1 cellular context compared by ENCODE assay signal in the genomic region with DNA sequence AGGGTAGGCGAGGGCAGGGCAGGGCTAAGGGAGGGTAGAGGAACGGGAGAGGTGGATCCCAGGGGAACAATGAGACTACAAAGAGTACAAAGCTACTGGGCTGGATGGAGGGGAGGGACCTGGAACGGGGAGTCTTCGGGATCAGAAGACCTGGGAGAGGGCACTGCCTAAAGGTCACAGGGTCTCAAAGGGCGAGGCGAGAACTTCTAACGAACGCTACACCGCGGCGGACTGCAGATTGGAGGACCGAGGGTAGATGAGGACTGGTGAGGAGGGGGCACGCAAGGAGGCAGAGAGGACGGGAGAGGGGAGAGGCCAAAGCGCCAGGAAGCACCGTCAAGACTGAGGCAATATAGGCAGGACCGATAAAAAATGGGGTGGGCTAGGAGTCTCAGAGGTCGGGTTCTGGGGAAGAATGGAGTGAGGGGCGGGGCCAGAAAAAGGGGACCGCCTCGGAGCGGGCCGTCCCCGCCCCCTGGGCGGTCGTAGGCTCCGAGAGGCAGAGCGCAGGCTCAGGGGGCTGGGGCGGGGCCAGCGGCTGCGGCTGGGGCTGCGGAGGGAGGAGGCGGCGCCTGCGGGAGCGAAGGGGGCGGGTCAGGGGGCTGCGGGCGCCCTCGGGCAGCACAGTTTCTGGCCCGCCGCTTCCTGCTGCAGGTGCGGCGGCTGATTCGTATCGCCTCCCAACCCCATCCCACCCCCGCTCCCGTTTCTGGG.
TF ChIP-seq lines count a peak whose summit lies in the region.

No MANE protein-coding gene starts in this region.

TF ChIP-seq in HEK293, 187 proteins besides CTCF, POLR2A, EP300 and RAD21 (continued from another document):
- TF ChIP-seq, protein P1, sequence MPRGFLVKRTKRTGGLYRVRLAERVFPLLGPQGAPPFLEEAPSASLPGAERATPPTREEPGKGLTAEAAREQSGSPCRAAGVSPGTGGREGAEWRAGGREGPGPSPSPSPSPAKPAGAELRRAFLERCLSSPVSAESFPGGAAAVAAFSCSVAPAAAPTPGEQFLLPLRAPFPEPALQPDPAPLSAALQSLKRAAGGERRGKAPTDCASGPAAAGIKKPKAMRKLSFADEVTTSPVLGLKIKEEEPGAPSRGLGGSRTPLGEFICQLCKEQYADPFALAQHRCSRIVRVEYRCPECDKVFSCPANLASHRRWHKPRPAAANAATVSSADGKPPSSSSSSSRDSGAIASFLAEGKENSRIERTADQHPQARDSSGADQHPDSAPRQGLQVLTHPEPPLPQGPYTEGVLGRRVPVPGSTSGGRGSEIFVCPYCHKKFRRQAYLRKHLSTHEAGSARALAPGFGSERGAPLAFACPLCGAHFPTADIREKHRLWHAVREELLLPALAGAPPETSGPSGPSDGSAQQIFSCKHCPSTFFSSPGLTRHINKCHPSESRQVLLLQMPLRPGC (tag by site-specific recombination; IDR thresholded peaks at IDR 0.05), result no peak
- no peak for TF ChIP-seq GFI1B (tag by site-specific recombination; IDR thresholded peaks at IDR 0.05)
- TF ChIP-seq PRDM1 (tag by site-specific recombination; IDR thresholded peaks at IDR 0.05), result no peak
- TF ChIP-seq, protein P2, sequence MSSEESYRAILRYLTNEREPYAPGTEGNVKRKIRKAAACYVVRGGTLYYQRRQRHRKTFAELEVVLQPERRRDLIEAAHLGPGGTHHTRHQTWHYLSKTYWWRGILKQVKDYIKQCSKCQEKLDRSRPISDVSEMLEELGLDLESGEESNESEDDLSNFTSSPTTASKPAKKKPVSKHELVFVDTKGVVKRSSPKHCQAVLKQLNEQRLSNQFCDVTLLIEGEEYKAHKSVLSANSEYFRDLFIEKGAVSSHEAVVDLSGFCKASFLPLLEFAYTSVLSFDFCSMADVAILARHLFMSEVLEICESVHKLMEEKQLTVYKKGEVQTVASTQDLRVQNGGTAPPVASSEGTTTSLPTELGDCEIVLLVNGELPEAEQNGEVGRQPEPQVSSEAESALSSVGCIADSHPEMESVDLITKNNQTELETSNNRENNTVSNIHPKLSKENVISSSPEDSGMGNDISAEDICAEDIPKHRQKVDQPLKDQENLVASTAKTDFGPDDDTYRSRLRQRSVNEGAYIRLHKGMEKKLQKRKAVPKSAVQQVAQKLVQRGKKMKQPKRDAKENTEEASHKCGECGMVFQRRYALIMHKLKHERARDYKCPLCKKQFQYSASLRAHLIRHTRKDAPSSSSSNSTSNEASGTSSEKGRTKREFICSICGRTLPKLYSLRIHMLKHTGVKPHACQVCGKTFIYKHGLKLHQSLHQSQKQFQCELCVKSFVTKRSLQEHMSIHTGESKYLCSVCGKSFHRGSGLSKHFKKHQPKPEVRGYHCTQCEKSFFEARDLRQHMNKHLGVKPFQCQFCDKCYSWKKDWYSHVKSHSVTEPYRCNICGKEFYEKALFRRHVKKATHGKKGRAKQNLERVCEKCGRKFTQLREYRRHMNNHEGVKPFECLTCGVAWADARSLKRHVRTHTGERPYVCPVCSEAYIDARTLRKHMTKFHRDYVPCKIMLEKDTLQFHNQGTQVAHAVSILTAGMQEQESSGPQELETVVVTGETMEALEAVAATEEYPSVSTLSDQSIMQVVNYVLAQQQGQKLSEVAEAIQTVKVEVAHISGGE (tag by site-specific recombination; conservative IDR thresholded peaks at IDR 0.05; ENCODE audit: low read depth), result no peak
- TF ChIP-seq ZNF544 (tag by site-specific recombination; IDR thresholded peaks at IDR 0.05), result no peak
- TF ChIP-seq ZNF791 (tag by site-specific recombination; IDR thresholded peaks at IDR 0.05), result no peak
- TF ChIP-seq ZNF843 (tag by site-specific recombination; IDR thresholded peaks at IDR 0.05), result no peak
- TF ChIP-seq ZFP69B (tag by site-specific recombination; IDR thresholded peaks at IDR 0.05), result no peak
- TF ChIP-seq ZNF600 (tag by site-specific recombination; IDR thresholded peaks at IDR 0.05), result no peak
